8 cellular contexts compared by ENCODE assay signal in the genomic region with DNA sequence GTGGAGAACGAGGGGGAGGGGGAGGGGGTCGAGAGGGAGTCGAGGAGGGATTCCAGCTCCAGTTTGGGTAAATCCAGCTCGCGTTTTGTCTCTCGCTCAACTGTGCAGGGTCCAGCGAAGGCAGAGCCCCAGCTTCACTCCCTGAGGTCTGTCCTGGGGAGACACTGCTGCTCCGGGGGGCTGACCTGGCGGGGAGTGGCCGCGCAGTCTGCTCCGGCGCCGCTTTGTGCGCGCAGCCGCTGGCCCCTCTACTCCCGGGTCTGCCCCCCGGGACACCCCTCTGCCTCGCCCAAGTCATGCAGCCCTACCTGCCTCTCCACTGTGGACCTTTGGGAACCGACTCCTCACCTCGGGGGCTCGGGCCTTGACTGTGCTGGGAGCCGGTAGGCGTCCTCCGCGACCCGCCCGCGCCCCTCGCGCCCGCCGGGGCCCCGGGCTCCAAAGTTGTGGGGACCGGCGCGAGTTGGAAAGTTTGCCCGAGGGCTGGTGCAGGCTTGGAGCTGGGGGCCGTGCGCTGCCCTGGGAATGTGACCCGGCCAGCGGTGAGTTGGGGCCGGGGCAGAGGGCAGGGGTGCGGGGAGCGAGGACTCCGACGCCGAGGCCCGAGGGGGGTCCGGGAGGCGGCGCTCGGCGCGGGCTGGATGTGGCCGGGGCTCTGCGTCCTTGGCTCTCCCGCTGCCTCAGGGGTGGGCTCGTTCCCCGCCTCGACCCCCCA. TPM values are rescaled to one million over a fixed set of nuclear protein-coding genes. Genes with fewer than 3 reads are reported as not detected.
A peak's percentile ranks its signal among the peaks of the same experiment; 100 is the strongest.
DNase-seq lines count a peak whose midpoint lies in the region; ATAC-seq and TF ChIP-seq lines count a peak whose summit lies in the region.

TET1 (plus strand) TSS at position 137 of the 715 bp plus-strand sequence. CDS start 12,002 bp downstream, outside the sequence.

- H2AFZ ChIP-seq in SK-N-SH (ENCODE audit: low read depth), result peak within 1 kb of the TSS; percentile 82

- H3K79me2 ChIP-seq in SK-N-SH (ENCODE audit: insufficient read depth), result peaks cover 42% of the 10 kb centered on the region

- H3K9ac ChIP-seq in SK-N-SH, result peak within 1 kb of the TSS; percentile 90

- H3K4me1 ChIP-seq in SK-N-SH (ENCODE audit: control insufficient read depth in 1 of 2, insufficient read depth in 2 of 2, low read depth in 1 of 2, low read length in 1 of 2) (peaks cover 10 to 14% of the 10 kb centered on the region in 2 experiments; a peak in 3 of 4 replicates), right lobe of liver (no peaks in the 10 kb centered on the region), stomach (peaks cover 0 to 35% (median 26%) of the 10 kb centered on the region in 4 donors)

- TF ChIP-seq EP300 in SK-N-SH (IDR thresholded peaks at IDR 0.05; ENCODE audit: borderline replicate concordance in 1 of 2, low read depth in 1 of 2, low read length in 1 of 2), result 0 out of 4 replicates have a peak, but pooled peaks of 1 of the 2 experiments have one; percentile 29
- no peak for TF ChIP-seq EP300 in stomach (IDR thresholded peaks at IDR 0.05)

- DNase-seq in DMS153 treated with DMSO at 0.1 percent for 48 hours (lab: John Stamatoyannopoulos, UW; ENCODE audit: unreplicated experiment) (peak; percentile 52), HuH-7 (ENCODE audit: low spot score) (peak; percentile 85), SK-N-SH (peak; percentile 91), dermis blood vessel endothelial cell (peak; percentile 43), right lobe of liver (peak; percentile 37 to 59 (median 57)), stomach (peak; percentile 46), mesenteric fat pad (ENCODE audit: low spot score) (no peak)

- ATAC-seq in right lobe of liver (peak; percentile 81 to 90 (median 87)), GM18870 (IDR thresholded peaks at IDR 0.05; ENCODE audit: unreplicated experiment) (no peak)

- no peaks in the 10 kb centered on the region for H3F3A ChIP-seq in SK-N-SH (replicated peaks; ENCODE audit: insufficient read depth)

- H3K27ac ChIP-seq in SK-N-SH (ENCODE audit: low read depth in 2 of 2, low read length in 1 of 2) (peak within 1 kb of the TSS; percentile 54 to 64; a peak in 3 of 4 replicates), right lobe of liver (peak within 1 kb of the TSS in 1 of 3 donors; percentile 7), stomach (peak within 1 kb of the TSS; percentile 42 to 80 (median 68))

- TF ChIP-seq CTCF in SK-N-SH (IDR thresholded peaks at IDR 0.05) (no peak), right lobe of liver (IDR thresholded peaks at IDR 0.05) (no peak), stomach (IDR thresholded peaks at IDR 0.05) (no peak)

- H3K36me3 ChIP-seq in SK-N-SH (replicated peaks in 1 of 2; ENCODE audit: control insufficient read depth in 1 of 2, insufficient read depth in 2 of 2, low read length in 1 of 2) (no peaks in the 10 kb centered on the region), right lobe of liver (no peaks in the 10 kb centered on the region), stomach (no peaks in the 10 kb centered on the region)

- H3K4me3 ChIP-seq in SK-N-SH (ENCODE audit: low read depth in 2 of 2, low read length in 1 of 2) (peak within 1 kb of the TSS; percentile 84 to 85), right lobe of liver (peak within 1 kb of the TSS; percentile 71 to 74 (median 72)), stomach (peak within 1 kb of the TSS; percentile 76 to 86 (median 79))

- intact Hi-C loops in right lobe of liver (cut with DNase I), result no loop called here
- intact Hi-C loops in stomach (cut with DNase I; ENCODE audit: low total_unique reads), result no loop called here

- H4K20me1 ChIP-seq in SK-N-SH (ENCODE audit: insufficient read depth), result no peaks in the 10 kb centered on the region

- 4% methylated on average over 8 of the region's 62 CpGs for WGBS in SK-N-SH (ENCODE audit: low lambda C conversion rate)
- WGBS in right lobe of liver (ENCODE audit: insufficient coverage, low coverage, low lambda C conversion rate, missing lambda C conversion rate), result 0% methylated on average over 4 of the region's 62 CpGs
- WGBS in stomach, 5 donors, result 1 to 4% (median 1%) methylated on average over 14 to 62 of the region's 62 CpGs

- TF ChIP-seq RAD21 in SK-N-SH (IDR thresholded peaks at IDR 0.05; ENCODE audit: low read length), result no peak; the same call in 1 of the 2 replicates

- POLR2A ChIA-PET in SK-N-SH (lab: Yijun Ruan, JAX), result interaction anchor here (1.0 to 1.8 kb wide), 3 partner anchors 39 to 41 kb away, joined by 4 to 30 read pairs (median 10); no protein-coding TSS in a partner anchor

- H3K9me2 ChIP-seq in SK-N-SH, result no peaks in the 10 kb centered on the region

- peak within 1 kb of the TSS; percentile 87 for H3K4me2 ChIP-seq in SK-N-SH

- TF ChIP-seq POLR2A in right lobe of liver (IDR thresholded peaks at IDR 0.05) (peak; percentile 41), stomach (IDR thresholded peaks at IDR 0.05) (no peak)

- CTCF ChIA-PET in SK-N-SH (lab: Yijun Ruan, JAX), result interaction anchor here (0.8 to 2.9 kb wide), 5 partner anchors 9 to 56 kb away, joined by 3 to 11 read pairs (median 4); no protein-coding TSS in a partner anchor

- H3K9me3 ChIP-seq in SK-N-SH (no peaks in the 10 kb centered on the region), right lobe of liver (no peaks in the 10 kb centered on the region), stomach (no peaks in the 10 kb centered on the region)

- H3K27me3 ChIP-seq in SK-N-SH (ENCODE audit: insufficient read depth) (no peaks in the 10 kb centered on the region), right lobe of liver (no peaks in the 10 kb centered on the region), stomach (peaks cover 0 to 22% (median 18%) of the 10 kb centered on the region in 3 donors)

TF ChIP-seq in SK-N-SH, 30 proteins besides CTCF, POLR2A, EP300 and RAD21 (continues in another document):
- TF ChIP-seq TAF1 (IDR thresholded peaks at IDR 0.05; ENCODE audit: borderline replicate concordance, low read depth, low read length) (peak; percentile 80; the same call in 1 of the 2 replicates), SMC3 (IDR thresholded peaks at IDR 0.05; ENCODE audit: low read depth, low read length) (no peak), SIN3A (IDR thresholded peaks at IDR 0.05; ENCODE audit: borderline replicate concordance, low read depth, low read length) (peak; percentile 37; the same call in 1 of the 2 replicates), JUND (IDR thresholded peaks at IDR 0.05) (no peak), GABPA (IDR thresholded peaks at IDR 0.05; ENCODE audit: low read depth) (no peak), TEAD4 (IDR thresholded peaks at IDR 0.05; ENCODE audit: borderline replicate concordance, insufficient read depth) (no peak), RXRA (IDR thresholded peaks at IDR 0.05; ENCODE audit: borderline replicate concordance, low read depth) (no peak), PBX3 (IDR thresholded peaks at IDR 0.05) (no peak), ELF1 (IDR thresholded peaks at IDR 0.05) (no peak), MAX (IDR thresholded peaks at IDR 0.05; ENCODE audit: low read depth) (no peak), NFIC (IDR thresholded peaks at IDR 0.05; ENCODE audit: borderline replicate concordance) (no peak), EZH2phosphoT487 (IDR thresholded peaks at IDR 0.05; ENCODE audit: borderline replicate concordance, low read depth) (no peak)
- TF ChIP-seq, protein P1, sequence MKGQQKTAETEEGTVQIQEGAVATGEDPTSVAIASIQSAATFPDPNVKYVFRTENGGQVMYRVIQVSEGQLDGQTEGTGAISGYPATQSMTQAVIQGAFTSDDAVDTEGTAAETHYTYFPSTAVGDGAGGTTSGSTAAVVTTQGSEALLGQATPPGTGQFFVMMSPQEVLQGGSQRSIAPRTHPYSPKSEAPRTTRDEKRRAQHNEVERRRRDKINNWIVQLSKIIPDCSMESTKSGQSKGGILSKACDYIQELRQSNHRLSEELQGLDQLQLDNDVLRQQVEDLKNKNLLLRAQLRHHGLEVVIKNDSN (IDR thresholded peaks at IDR 0.05; ENCODE audit: borderline replicate concordance, low read depth), result no peak
- TF ChIP-seq, protein P2, sequence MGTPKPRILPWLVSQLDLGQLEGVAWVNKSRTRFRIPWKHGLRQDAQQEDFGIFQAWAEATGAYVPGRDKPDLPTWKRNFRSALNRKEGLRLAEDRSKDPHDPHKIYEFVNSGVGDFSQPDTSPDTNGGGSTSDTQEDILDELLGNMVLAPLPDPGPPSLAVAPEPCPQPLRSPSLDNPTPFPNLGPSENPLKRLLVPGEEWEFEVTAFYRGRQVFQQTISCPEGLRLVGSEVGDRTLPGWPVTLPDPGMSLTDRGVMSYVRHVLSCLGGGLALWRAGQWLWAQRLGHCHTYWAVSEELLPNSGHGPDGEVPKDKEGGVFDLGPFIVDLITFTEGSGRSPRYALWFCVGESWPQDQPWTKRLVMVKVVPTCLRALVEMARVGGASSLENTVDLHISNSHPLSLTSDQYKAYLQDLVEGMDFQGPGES (IDR thresholded peaks at IDR 0.05; ENCODE audit: low read depth, low read length), result no peak
- TF ChIP-seq, protein P3, sequence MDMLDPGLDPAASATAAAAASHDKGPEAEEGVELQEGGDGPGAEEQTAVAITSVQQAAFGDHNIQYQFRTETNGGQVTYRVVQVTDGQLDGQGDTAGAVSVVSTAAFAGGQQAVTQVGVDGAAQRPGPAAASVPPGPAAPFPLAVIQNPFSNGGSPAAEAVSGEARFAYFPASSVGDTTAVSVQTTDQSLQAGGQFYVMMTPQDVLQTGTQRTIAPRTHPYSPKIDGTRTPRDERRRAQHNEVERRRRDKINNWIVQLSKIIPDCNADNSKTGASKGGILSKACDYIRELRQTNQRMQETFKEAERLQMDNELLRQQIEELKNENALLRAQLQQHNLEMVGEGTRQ (IDR thresholded peaks at IDR 0.05; ENCODE audit: borderline replicate concordance, low read depth, low read length), result no peak

RNA-seq across cellular contexts. Expression of gene TET1, which starts in this region (rescaled TPM):
- polyA plus RNA-seq in SK-N-SH (2012; rRNA removed) (0.38 and 0.44 TPM in 2 replicates), stomach (under 1 TPM; under 0.01 to 0.20 (median 0.19) TPM)
- polyA plus RNA-seq in SK-N-SH (2012; cell fraction: cytosol; rRNA removed), result 0.32 and 0.39 TPM in 2 replicates
- polyA plus RNA-seq in SK-N-SH (2012; cell fraction: nucleus; rRNA removed), result 0.65 and 0.88 TPM in 2 replicates
- total RNA-seq in dermis blood vessel endothelial cell (1.2 TPM in 2 replicates), right lobe of liver (under 1 TPM; 0.62 to 0.86 (median 0.67) TPM), stomach (10 to 100 TPM in 2 of 5 donors, 1 to 10 TPM in 3; 1.2 to 22.3 (median 9.9) TPM), mesenteric fat pad (5.7 TPM)

Comparison
In these comparisons a context has a peak if more than half of its experiments do, and no peak if none do; other contexts are left out.
1. Peak in DNase-seq, H3K4me3 ChIP-seq, H3K27ac ChIP-seq, H3K9ac ChIP-seq and H3K4me2 ChIP-seq in SK-N-SH; RNA of the gene not detected or under 1 TPM.
2. Peak in DNase-seq, ATAC-seq and H3K4me3 ChIP-seq in right lobe of liver; RNA of the gene not detected or under 1 TPM.